18 cellular contexts compared by ENCODE assay signal in genomic region chr20:23662276-23662870, GRCh38. TPM values are rescaled to one million over a fixed set of nuclear protein-coding genes. Genes with fewer than 3 reads are reported as not detected.
DNase-seq lines count a peak whose midpoint lies in the region; ATAC-seq and TF ChIP-seq lines count a peak whose summit lies in the region.
"Had no signal": no experiment of that assay in that cellular context is flagged by ENCODE, and none has a peak within 500 bp of the region (broad histone marks: within the 10 kb centered on the region; RNA-seq: fewer than 3 reads in every experiment).

No MANE protein-coding gene starts in this region.

- H3K27ac ChIP-seq in lung (ENCODE audit: low read depth in 1 of 2, low read length in 1 of 2), result no peak overlapping the region
- H3K27ac ChIP-seq: GM23248 had no signal

- no peaks in the 10 kb centered on the region for H3K9me3 Mint-ChIP-seq in Caco-2 (ENCODE audit: unreplicated experiment)
- H3K9me3 Mint-ChIP-seq in dendritic cell treated with granulocyte-macrophage colony-stimulating factor and Interleukin-4, amounts not matched to agents 40 ng/mL and 50 ng/mL, for 4 days, result no peaks in the 10 kb centered on the region
- H3K9me3 Mint-ChIP-seq in activated naive CD8-positive, alpha-beta T cell treated with anti-CD3 and anti-CD28 coated beads for 36 hours, result no peaks in the 10 kb centered on the region
- H3K9me3 Mint-ChIP-seq: CD4-positive, alpha-beta memory T cell had no signal

- DNase-seq in Caco-2, result no peak
- no peak for DNase-seq in lung (ENCODE audit: low spot score)
- no peak for DNase-seq in activated naive CD8-positive, alpha-beta T cell treated with anti-CD3 and anti-CD28 coated beads for 36 hours
- no peak for DNase-seq in stimulated activated CD4-positive, alpha-beta T cell treated with anti-CD3 and anti-CD28 coated beads, Interleukin-2, amount 100 ng/mL, for 48 hours
- DNase-seq: C1 segment of cervical spinal cord; CD4-positive, alpha-beta memory T cell; COR-L47; DMS153; DND-41; GM23248; H7; HCEC 1CT had no signal

- no peaks in the 10 kb centered on the region for H3K27me3 Mint-ChIP-seq in Caco-2 (ENCODE audit: insufficient read depth, unreplicated experiment)
- H3K27me3 Mint-ChIP-seq in dendritic cell treated with granulocyte-macrophage colony-stimulating factor and Interleukin-4, amounts not matched to agents 40 ng/mL and 50 ng/mL, for 4 days, result no peaks in the 10 kb centered on the region
- no peaks in the 10 kb centered on the region for H3K27me3 Mint-ChIP-seq in activated naive CD8-positive, alpha-beta T cell treated with anti-CD3 and anti-CD28 coated beads for 36 hours
- H3K27me3 Mint-ChIP-seq: CD4-positive, alpha-beta memory T cell had no signal

- H3K36me3 Mint-ChIP-seq in Caco-2 (ENCODE audit: insufficient read depth, unreplicated experiment), result peaks cover 15% of the 10 kb centered on the region
- no peaks in the 10 kb centered on the region for H3K36me3 Mint-ChIP-seq in dendritic cell treated with granulocyte-macrophage colony-stimulating factor and Interleukin-4, amounts not matched to agents 40 ng/mL and 50 ng/mL, for 4 days (ENCODE audit: low read depth)
- no peaks in the 10 kb centered on the region for H3K36me3 Mint-ChIP-seq in activated naive CD8-positive, alpha-beta T cell treated with anti-CD3 and anti-CD28 coated beads for 36 hours
- H3K36me3 Mint-ChIP-seq: CD4-positive, alpha-beta memory T cell had no signal

- 93 to 95% methylated on average over 9 of the region's 9 CpGs for WGBS in lung, 2 donors

- H3K27me3 ChIP-seq in Caco-2 (replicated peaks; ENCODE audit: control insufficient read depth, insufficient read depth, low read length) (no peaks in the 10 kb centered on the region), lung (ENCODE audit: control insufficient read depth, insufficient read depth) (no peaks in the 10 kb centered on the region)

- POLR2A ChIA-PET in Caco-2 (lab: Charles Lee), result no interaction called here

- BruUV-seq in Caco-2 (replicated peaks; lab: Mats Ljungman, UMichigan), result no TSS peak

- H3K4me1 Mint-ChIP-seq in Caco-2 (ENCODE audit: low read depth, unreplicated experiment), result peaks cover 66% of the 10 kb centered on the region
- peaks cover 44% of the 10 kb centered on the region for H3K4me1 Mint-ChIP-seq in dendritic cell treated with granulocyte-macrophage colony-stimulating factor and Interleukin-4, amounts not matched to agents 40 ng/mL and 50 ng/mL, for 4 days (ENCODE audit: low read depth)
- no peaks in the 10 kb centered on the region for H3K4me1 Mint-ChIP-seq in activated naive CD8-positive, alpha-beta T cell treated with anti-CD3 and anti-CD28 coated beads for 36 hours
- H3K4me1 Mint-ChIP-seq: CD4-positive, alpha-beta memory T cell had no signal

- no peaks in the 10 kb centered on the region for H3K36me3 ChIP-seq in Caco-2 (ENCODE audit: control insufficient read depth, insufficient read depth, low read length)
- H3K36me3 ChIP-seq in lung (ENCODE audit: control insufficient read depth in 2 of 2, insufficient read depth in 2 of 2, low read length in 2 of 2), result no peaks in the 10 kb centered on the region

- H3K4me1 ChIP-seq in Caco-2 (peaks cover 77% of the 10 kb centered on the region), lung (ENCODE audit: control insufficient read depth in 2 of 2, insufficient read depth in 2 of 2, low read length in 2 of 2) (peaks cover 0 to 2% of the 10 kb centered on the region in 2 donors)

- H3K4me3 Mint-ChIP-seq in Caco-2 (ENCODE audit: unreplicated experiment), result no peak overlapping the region
- H3K4me3 Mint-ChIP-seq in dendritic cell treated with granulocyte-macrophage colony-stimulating factor and Interleukin-4, amounts not matched to agents 40 ng/mL and 50 ng/mL, for 4 days, result no peak overlapping the region
- H3K4me3 Mint-ChIP-seq in activated naive CD8-positive, alpha-beta T cell treated with anti-CD3 and anti-CD28 coated beads for 36 hours, result no peak overlapping the region
- H3K4me3 Mint-ChIP-seq: CD4-positive, alpha-beta memory T cell had no signal

- no peak for ATAC-seq in lung (ENCODE audit: insufficient read depth, low FRiP score)
- no peak for ATAC-seq in HG02610 (IDR thresholded peaks at IDR 0.05; ENCODE audit: unreplicated experiment)

- H3K9me3 ChIP-seq in Caco-2, result no peaks in the 10 kb centered on the region
- H3K9me3 ChIP-seq in lung (ENCODE audit: control insufficient read depth in 2 of 2, insufficient read depth in 1 of 2, low read length in 1 of 2), result no peaks in the 10 kb centered on the region

- H3K27ac Mint-ChIP-seq in Caco-2 (ENCODE audit: unreplicated experiment), result peak overlapping the region; percentile 47
- H3K27ac Mint-ChIP-seq in dendritic cell treated with granulocyte-macrophage colony-stimulating factor and Interleukin-4, amounts not matched to agents 40 ng/mL and 50 ng/mL, for 4 days, result peak overlapping the region; percentile 22
- no peak overlapping the region for H3K27ac Mint-ChIP-seq in activated naive CD8-positive, alpha-beta T cell treated with anti-CD3 and anti-CD28 coated beads for 36 hours
- H3K27ac Mint-ChIP-seq: CD4-positive, alpha-beta memory T cell had no signal

- TF ChIP-seq CTCF in Caco-2 (IDR thresholded peaks at IDR 0.05; ENCODE audit: insufficient read depth in 1 of 2, low read depth in 1 of 2, low read length in 1 of 2, severe bottlenecking in 1 of 2, unreplicated experiment in 1 of 2) (no peak), lung (IDR thresholded peaks at IDR 0.05; ENCODE audit: control extremely low read depth, extremely low read depth) (no peak)

- intact Hi-C loops in Caco-2 (cut with micrococcal nuclease; ENCODE audit: unreplicated experiment), result loop anchor here (5.0 to 10.0 kb wide), 3 partner anchors 92 to 335 kb away; partner anchors contain the start of gene CST1
- intact Hi-C loops in dendritic cell treated with granulocyte-macrophage colony-stimulating factor and Interleukin-4, amounts not matched to agents 40 ng/mL and 50 ng/mL, for 4 days (cut with micrococcal nuclease), result no loop called here

- H3K4me3 ChIP-seq in Caco-2 (ENCODE audit: low read depth, low read length), result no peak overlapping the region
- peak overlapping the region; percentile 1 for H3K4me3 ChIP-seq in lung
- H3K4me3 ChIP-seq: GM23248 had no signal

- CTCF ChIA-PET in Caco-2 (lab: Charles Lee), result no interaction called here

RNA-seq across cellular contexts. Expression of gene CST3, which starts 24.6 kb away (rescaled TPM):
- total RNA-seq in Caco-2 (2022) (704 and 777 TPM in 2 replicates), lung (100 to 1,000 TPM; 238 to 726 TPM)
- 100 to 1,000 TPM; 557 to 780 TPM for polyA plus RNA-seq in lung
- total RNA-seq in activated naive CD8-positive, alpha-beta T cell treated with anti-CD3 and anti-CD28 coated beads for 36 hours, result under 1 TPM; 0.54 to 0.62 TPM

RNA-seq across cellular contexts. Expression of gene CST4, which starts 26.5 kb away (rescaled TPM):
- total RNA-seq in Caco-2 (2022) (2.7 and 4.2 TPM in 2 replicates), lung (not detected)
- not detected for polyA plus RNA-seq in lung
- total RNA-seq in activated naive CD8-positive, alpha-beta T cell treated with anti-CD3 and anti-CD28 coated beads for 36 hours, result not detected
- total RNA-seq: A172; A673; CD4-positive, alpha-beta memory T cell; GM23248; H1; H7 had no signal
- polyA plus RNA-seq: BJ; CD4-positive, alpha-beta memory T cell; GM23248; H1 had no signal

RNA-seq across cellular contexts. Expression of gene CST9, which starts 56.7 kb away (rescaled TPM):
- total RNA-seq in Caco-2 (2022) (not detected in 2 replicates), lung (not detected)
- not detected for polyA plus RNA-seq in lung
- not detected for total RNA-seq in activated naive CD8-positive, alpha-beta T cell treated with anti-CD3 and anti-CD28 coated beads for 36 hours
- total RNA-seq: A172; A673; CD4-positive, alpha-beta memory T cell; GM23248; H7 had no signal
- polyA plus RNA-seq: BJ; CD4-positive, alpha-beta memory T cell; GM23248 had no signal

Comparison
In these comparisons a context has a peak if more than half of its experiments do, and no peak if none do; other contexts are left out.
1. RNA of gene CST3, which starts 24.6 kb away (total RNA-seq): 704 to 777 TPM in Caco-2 and 238 to 726 TPM in lung; 0.54 to 0.62 TPM in activated naive CD8-positive, alpha-beta T cell treated with anti-CD3 and anti-CD28 coated beads for 36 hours; every median in the first group is over 100 times any median in the second.